In the genomic region with DNA sequence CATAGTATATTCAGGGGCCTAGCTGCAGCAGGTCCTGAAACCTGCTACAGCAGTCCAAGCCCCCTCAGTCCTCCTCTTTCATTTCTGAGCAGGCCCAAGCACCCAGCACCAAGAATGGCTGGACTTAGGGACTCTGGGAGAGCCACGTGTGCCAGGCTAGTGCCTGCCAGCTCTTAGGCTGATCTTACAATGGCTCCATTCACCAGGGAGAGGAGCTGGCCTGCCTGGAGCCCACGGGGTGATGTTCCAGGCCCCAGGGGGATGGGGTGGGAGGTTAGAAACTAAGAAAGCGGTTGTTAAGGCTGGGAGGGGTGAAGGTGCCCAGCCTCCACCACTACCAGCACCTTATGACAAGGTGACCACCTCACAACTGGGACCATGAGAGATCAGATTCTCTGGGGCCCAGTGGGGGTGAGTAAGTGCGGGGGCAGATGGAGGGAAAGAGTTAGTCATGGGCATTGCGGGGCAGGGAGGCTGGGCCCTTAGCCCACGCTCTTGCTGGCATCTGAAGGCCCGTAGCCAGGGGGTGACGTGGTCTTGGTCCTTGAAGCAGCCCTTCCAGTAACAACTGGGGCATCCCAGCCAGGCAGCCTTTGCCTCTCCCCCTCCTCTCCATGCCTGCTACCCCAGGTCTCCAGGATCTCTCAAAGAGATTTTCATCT, we compare ENCODE assay signal across 11 cellular contexts. TPM values are rescaled to one million over a fixed set of nuclear protein-coding genes. Genes with fewer than 3 reads are reported as not detected.
A peak's percentile ranks its signal among the peaks of the same experiment; 100 is the strongest.
DNase-seq lines count a peak whose midpoint lies in the region; ATAC-seq and TF ChIP-seq lines count a peak whose summit lies in the region.
"Had no signal": no experiment of that assay in that cellular context is flagged by ENCODE, and none has a peak within 500 bp of the region (broad histone marks: within the 10 kb centered on the region; RNA-seq: fewer than 3 reads in every experiment).

No MANE protein-coding gene starts in this region.

- no peak overlapping the region for H2BK15ac ChIP-seq in mesenchymal stem cell (ENCODE audit: low read depth, poor library complexity, severe bottlenecking)

- POLR2A ChIA-PET in naive thymus-derived CD4-positive, alpha-beta T cell (lab: Charles Lee) = no interaction called here

- H3K27me3 Mint-ChIP-seq in naive thymus-derived CD4-positive, alpha-beta T cell = no peaks in the 10 kb centered on the region

- no peak overlapping the region for H3K27ac Mint-ChIP-seq in naive thymus-derived CD4-positive, alpha-beta T cell

- H3K4me3 Mint-ChIP-seq in naive thymus-derived CD4-positive, alpha-beta T cell = no peak overlapping the region

- no peak overlapping the region for H3K14ac ChIP-seq in mesenchymal stem cell (ENCODE audit: low read length in 2 of 2)

- ATAC-seq in Right ventricle myocardium superior (ENCODE audit: poor library complexity) = no peak
- no peak for ATAC-seq in naive thymus-derived CD4-positive, alpha-beta T cell

- TF ChIP-seq CTCF in left ventricle myocardium inferior (IDR thresholded peaks at IDR 0.05; ENCODE audit: borderline replicate concordance) = no peak

- no peak overlapping the region for H3K18ac ChIP-seq in mesenchymal stem cell (ENCODE audit: low read depth in 1 of 2, low read length in 2 of 2)

- H3K36me3 ChIP-seq in left ventricle myocardium inferior (no peaks in the 10 kb centered on the region), mesenchymal stem cell (ENCODE audit: control insufficient read depth in 1 of 2, insufficient read depth in 2 of 2, low read depth in 1 of 2, low read length in 2 of 2) (no peaks in the 10 kb centered on the region)
- H3K36me3 ChIP-seq in naive thymus-derived CD4-positive, alpha-beta T cell (ENCODE audit: control insufficient read depth in 2 of 3, insufficient read depth in 3 of 3, low read length in 3 of 3) = no peaks in the 10 kb centered on the region
- H3K36me3 ChIP-seq: pancreas had no signal

- H2AK5ac ChIP-seq in mesenchymal stem cell (ENCODE audit: low read length, severe bottlenecking) = peak overlapping the region; percentile 74

- no peak overlapping the region for H4K91ac ChIP-seq in mesenchymal stem cell (ENCODE audit: low read length)

- no peak overlapping the region for H2AFZ ChIP-seq in mesenchymal stem cell (ENCODE audit: low read depth, low read length)

- H3K79me1 ChIP-seq in mesenchymal stem cell (replicated peaks; ENCODE audit: low read length, poor library complexity, severe bottlenecking) = no peaks in the 10 kb centered on the region

- no peak overlapping the region for H3K4ac ChIP-seq in mesenchymal stem cell (ENCODE audit: low read depth in 1 of 2, low read length in 2 of 2)

- no peaks in the 10 kb centered on the region for H3K9me3 Mint-ChIP-seq in naive thymus-derived CD4-positive, alpha-beta T cell

- no peak overlapping the region for H3K4me2 ChIP-seq in mesenchymal stem cell (ENCODE audit: low read length, poor library complexity, severe bottlenecking)

- peaks cover 0 to 4% (median 0%) of the 10 kb centered on the region in 7 donors for H3K4me1 Mint-ChIP-seq in naive thymus-derived CD4-positive, alpha-beta T cell

- H2BK120ac ChIP-seq in mesenchymal stem cell (ENCODE audit: low read depth, low read length) = no peak overlapping the region

- 98% methylated on average over 7 of the region's 8 CpGs for whole genome bisulfite sequencing in mesenchymal stem cell

- peak overlapping the region; percentile 8 for H3K27ac ChIP-seq in left ventricle myocardium inferior (replicated peaks)
- no peak overlapping the region for H3K27ac ChIP-seq in mesenchymal stem cell (ENCODE audit: low read length, poor library complexity, severe bottlenecking)
- peak overlapping the region; percentile 97 for H3K27ac ChIP-seq in substantia nigra (ENCODE audit: low read depth, low read length, poor library complexity, severe bottlenecking)
- H3K27ac ChIP-seq in naive thymus-derived CD4-positive, alpha-beta T cell (ENCODE audit: low read depth, low read length) = no peak overlapping the region
- H3K27ac ChIP-seq: pancreas had no signal

- intact Hi-C loops in left ventricle myocardium inferior (cut with micrococcal nuclease) (no loop called here), Right ventricle myocardium superior (cut with DNase I) (no loop called here)
- intact Hi-C loops in naive thymus-derived CD4-positive, alpha-beta T cell (cut with micrococcal nuclease) = no loop called here

- no peaks in the 10 kb centered on the region for H3K36me3 Mint-ChIP-seq in naive thymus-derived CD4-positive, alpha-beta T cell

- DNase-seq in left ventricle myocardium inferior (no peak), Right ventricle myocardium superior (no peak), astrocyte of the hippocampus (ENCODE audit: low read depth, low spot score) (peak; percentile 77), mesenchymal stem cell (no peak), substantia nigra (lab: John Stamatoyannopoulos, UW) (peak; percentile 53 to 98 (median 86)), GOT3 (lab: John Stamatoyannopoulos, UW) (no peak), COLO668 (lab: John Stamatoyannopoulos, UW; ENCODE audit: unreplicated experiment) (no peak)
- no peak for DNase-seq in naive thymus-derived CD4-positive, alpha-beta T cell
- DNase-seq: AML-193, NCI-H1048, pancreas had no signal

- H2BK12ac ChIP-seq in mesenchymal stem cell (ENCODE audit: low read length in 2 of 2) = peak overlapping the region; percentile 28 to 33

- CTCF ChIA-PET in naive thymus-derived CD4-positive, alpha-beta T cell (lab: Charles Lee) = interaction anchor here (0.9 kb wide), 1 partner anchor 26 kb away, joined by 3 read pairs; no protein-coding TSS in a partner anchor

- no peaks in the 10 kb centered on the region for H3K27me3 ChIP-seq in left ventricle myocardium inferior (ENCODE audit: low read depth)
- no peaks in the 10 kb centered on the region for H3K27me3 ChIP-seq in mesenchymal stem cell (ENCODE audit: control insufficient read depth in 1 of 2, insufficient read depth in 1 of 2, low read length in 2 of 2)
- H3K27me3 ChIP-seq in naive thymus-derived CD4-positive, alpha-beta T cell (ENCODE audit: control insufficient read depth in 2 of 2, insufficient read depth in 2 of 2, low read length in 2 of 2) = no peaks in the 10 kb centered on the region
- H3K27me3 ChIP-seq: pancreas had no signal

- no peak overlapping the region for H3K9ac ChIP-seq in mesenchymal stem cell (ENCODE audit: low read length)

- no peak overlapping the region for H3K4me3 ChIP-seq in left ventricle myocardium inferior
- no peak overlapping the region for H3K4me3 ChIP-seq in mesenchymal stem cell (ENCODE audit: insufficient read depth in 1 of 2, low read depth in 1 of 2, low read length in 2 of 2)
- H3K4me3 ChIP-seq in naive thymus-derived CD4-positive, alpha-beta T cell (ENCODE audit: low read length) = no peak overlapping the region
- H3K4me3 ChIP-seq: pancreas had no signal

- H3K23ac ChIP-seq in mesenchymal stem cell (ENCODE audit: low read length in 2 of 2) = no peak overlapping the region

- no peak overlapping the region for H2BK5ac ChIP-seq in mesenchymal stem cell (ENCODE audit: low read depth, low read length, poor library complexity, severe bottlenecking)

- H3K9me3 ChIP-seq in left ventricle myocardium inferior (replicated peaks) = no peaks in the 10 kb centered on the region
- no peaks in the 10 kb centered on the region for H3K9me3 ChIP-seq in mesenchymal stem cell (ENCODE audit: control insufficient read depth, low read length)
- H3K9me3 ChIP-seq in naive thymus-derived CD4-positive, alpha-beta T cell (ENCODE audit: control insufficient read depth in 2 of 3, low read length in 3 of 3) = no peaks in the 10 kb centered on the region
- H3K9me3 ChIP-seq: pancreas had no signal

- no peak overlapping the region for H4K8ac ChIP-seq in mesenchymal stem cell (ENCODE audit: low read length)

- H3K4me1 ChIP-seq in left ventricle myocardium inferior (peaks cover 27% of the 10 kb centered on the region), mesenchymal stem cell (ENCODE audit: control insufficient read depth, insufficient read depth, low read depth, low read length) (peaks cover 19% of the 10 kb centered on the region)
- no peaks in the 10 kb centered on the region for H3K4me1 ChIP-seq in naive thymus-derived CD4-positive, alpha-beta T cell (ENCODE audit: control insufficient read depth in 2 of 2, insufficient read depth in 2 of 2, low read length in 2 of 2)

RNA-seq across cellular contexts. Expression of a gene that starts 30.3 kb away (rescaled TPM):
- total RNA-seq in left ventricle myocardium inferior = 325 TPM
- total RNA-seq in Right ventricle myocardium superior = 334 TPM
- 212 TPM for polyA plus RNA-seq in mesenchymal stem cell (2013, experiment 1 of 2)
- 219 TPM for polyA plus RNA-seq in mesenchymal stem cell (2013, experiment 2 of 2)
- 10 to 100 TPM in 1 of 5 experiments, 1 to 10 TPM in 4; 1.4 to 16.8 (median 5.1) TPM for total RNA-seq in naive thymus-derived CD4-positive, alpha-beta T cell
- polyA plus RNA-seq in naive thymus-derived CD4-positive, alpha-beta T cell = under 1 TPM; 0.54 to 0.58 TPM

Comparison
In these comparisons a context has a peak if more than half of its experiments do, and no peak if none do; other contexts are left out.
1. DNase-seq: peak in astrocyte of the hippocampus (single experiment) and substantia nigra (49 of 49); none in left ventricle myocardium inferior (single experiment), Right ventricle myocardium superior (single experiment), mesenchymal stem cell (single experiment), naive thymus-derived CD4-positive, alpha-beta T cell (0 of 9), GOT3 (single experiment) and COLO668 (single experiment).
2. H3K27ac ChIP-seq: peak in left ventricle myocardium inferior (single experiment) and substantia nigra (single experiment); none in mesenchymal stem cell (single experiment) and naive thymus-derived CD4-positive, alpha-beta T cell (single experiment).
3. RNA of a gene that starts 30.3 kb away (total RNA-seq): 334 TPM in Right ventricle myocardium superior (single experiment) and 325 TPM in left ventricle myocardium inferior (single experiment); 1.4 to 16.8 TPM in naive thymus-derived CD4-positive, alpha-beta T cell; every median in the first group is over 10 times any median in the second.